ENCODE assay signal across 9 cellular contexts in the genomic region with DNA sequence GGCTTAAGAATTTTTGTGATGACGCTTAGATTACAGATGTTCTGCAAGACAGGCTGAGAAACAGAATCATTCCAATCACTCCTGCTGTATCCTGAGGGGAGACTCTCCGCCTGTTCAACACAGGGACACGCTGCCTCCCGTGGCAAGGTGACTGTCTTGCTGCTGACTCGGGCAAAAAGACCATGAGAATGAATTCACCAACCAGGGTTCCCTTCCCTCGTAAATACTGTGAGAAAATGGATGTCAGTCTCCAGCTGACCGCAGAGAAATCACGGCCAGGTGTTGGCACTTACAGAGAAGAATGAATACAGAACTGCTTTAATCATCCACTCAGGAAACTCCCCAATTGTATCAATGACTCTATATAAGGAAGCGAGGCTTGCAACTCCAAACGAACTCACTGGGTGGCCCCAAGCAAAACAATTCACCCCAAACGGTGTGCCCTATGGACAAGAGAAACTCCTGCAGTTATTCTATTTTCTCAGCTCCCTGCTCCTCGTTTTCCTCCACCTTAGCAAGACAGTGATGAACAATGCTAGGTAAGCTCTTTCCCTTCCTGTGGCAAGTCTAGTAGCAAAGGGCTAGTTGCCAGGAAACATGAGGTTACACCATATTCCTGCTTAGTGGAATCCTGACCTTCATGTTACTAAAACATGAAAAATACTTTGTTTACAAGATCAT. TPM values are rescaled to one million over a fixed set of nuclear protein-coding genes. Genes with fewer than 3 reads are reported as not detected.
DNase-seq lines count a peak whose midpoint lies in the region; ATAC-seq and TF ChIP-seq lines count a peak whose summit lies in the region.
"Had no signal": no experiment of that assay in that cellular context is flagged by ENCODE, and none has a peak within 500 bp of the region (broad histone marks: within the 10 kb centered on the region; RNA-seq: fewer than 3 reads in every experiment).

No MANE protein-coding gene starts in this region.

- no peak for TF ChIP-seq EP300 in tibial nerve (IDR thresholded peaks at IDR 0.05)

- DNase-seq in activated CD4-positive, alpha-beta T cell treated with anti-CD3 and anti-CD28 coated beads for 36 hours = peak; percentile 19
- no peak for DNase-seq in activated CD4-positive, alpha-beta T cell treated with anti-CD3 and anti-CD28 coated beads for 1 hour
- DNase-seq in OCI-LY7 (ENCODE audit: low spot score) = peak; percentile 67
- peak; percentile 48 for DNase-seq in germinal center (ENCODE audit: low spot score)
- no peak for DNase-seq in tibial nerve (ENCODE audit: low spot score in 2 of 2)
- DNase-seq in activated CD4-positive, alpha-beta T cell treated with anti-CD3 and anti-CD28 coated beads, Interleukin-2, amount 50 U/mL, for 4 hours = no peak

- no peaks in the 10 kb centered on the region for H3K9me3 ChIP-seq in OCI-LY7 (ENCODE audit: low read length)
- no peaks in the 10 kb centered on the region for H3K9me3 ChIP-seq in tibial nerve

- H2AFZ ChIP-seq in OCI-LY7 (ENCODE audit: low read length) = peak overlapping the region; percentile 4; the same call in 1 of the 2 replicates

- H3K27ac ChIP-seq in OCI-LY7 (ENCODE audit: low read depth, low read length, poor library complexity, severe bottlenecking) = peak overlapping the region; percentile 82
- peak overlapping the region in 2 of 4 donors; percentile 23 to 60 for H3K27ac ChIP-seq in tibial nerve

- H3K4me3 Mint-ChIP-seq in activated CD4-positive, alpha-beta T cell treated with anti-CD3 and anti-CD28 coated beads for 36 hours = no peak overlapping the region
- H3K4me3 Mint-ChIP-seq in stimulated activated memory B cell treated with anti-CD40 and anti-IgM and Interleukin-4, amounts not matched to agents 10 μg/mL and 1 μg/mL and 100 μg/mL, for 72 hours = peak overlapping the region; percentile 71
- H3K4me3 Mint-ChIP-seq: activated naive CD8-positive, alpha-beta T cell had no signal

- H3K27ac Mint-ChIP-seq in activated CD4-positive, alpha-beta T cell treated with anti-CD3 and anti-CD28 coated beads for 36 hours = no peak overlapping the region
- H3K27ac Mint-ChIP-seq in stimulated activated memory B cell treated with anti-CD40 and anti-IgM and Interleukin-4, amounts not matched to agents 10 μg/mL and 1 μg/mL and 100 μg/mL, for 72 hours = peak overlapping the region; percentile 99
- H3K27ac Mint-ChIP-seq: activated naive CD8-positive, alpha-beta T cell had no signal

- H3K36me3 Mint-ChIP-seq in activated CD4-positive, alpha-beta T cell treated with anti-CD3 and anti-CD28 coated beads for 36 hours (ENCODE audit: low read depth) = no peaks in the 10 kb centered on the region
- peaks cover 33% of the 10 kb centered on the region for H3K36me3 Mint-ChIP-seq in stimulated activated memory B cell treated with anti-CD40 and anti-IgM and Interleukin-4, amounts not matched to agents 10 μg/mL and 1 μg/mL and 100 μg/mL, for 72 hours
- H3K36me3 Mint-ChIP-seq: activated naive CD8-positive, alpha-beta T cell had no signal

- H4K20me1 ChIP-seq in OCI-LY7 (ENCODE audit: insufficient read depth, low read length) = no peaks in the 10 kb centered on the region

- H3K36me3 ChIP-seq in OCI-LY7 (ENCODE audit: insufficient read depth, low read length) = no peaks in the 10 kb centered on the region
- H3K36me3 ChIP-seq in tibial nerve = no peaks in the 10 kb centered on the region

- H3K9me2 ChIP-seq in OCI-LY7 (ENCODE audit: insufficient read depth, low read length) = no peaks in the 10 kb centered on the region

- H3K4me1 ChIP-seq in OCI-LY7 (ENCODE audit: insufficient read depth, low read length, poor library complexity, severe bottlenecking) (peaks cover 58% of the 10 kb centered on the region), tibial nerve (peaks cover 0 to 74% (median 24%) of the 10 kb centered on the region in 4 donors)

- H3K9me3 Mint-ChIP-seq in activated CD4-positive, alpha-beta T cell treated with anti-CD3 and anti-CD28 coated beads for 36 hours (ENCODE audit: low read depth) = no peaks in the 10 kb centered on the region
- no peaks in the 10 kb centered on the region for H3K9me3 Mint-ChIP-seq in stimulated activated memory B cell treated with anti-CD40 and anti-IgM and Interleukin-4, amounts not matched to agents 10 μg/mL and 1 μg/mL and 100 μg/mL, for 72 hours

- H3K4me3 ChIP-seq in OCI-LY7 (ENCODE audit: low read depth, low read length, poor library complexity, severe bottlenecking) = peak overlapping the region; percentile 54
- H3K4me3 ChIP-seq in tibial nerve = no peak overlapping the region

- no TSS peak for BruUV-seq in OCI-LY7 (replicated peaks; lab: Mats Ljungman, UMichigan)

- POLR2A ChIA-PET in activated CD4-positive, alpha-beta T cell treated with anti-CD3 and anti-CD28 coated beads for 36 hours (lab: Charles Lee) = no interaction called here
- POLR2A ChIA-PET in OCI-LY7 (lab: Charles Lee) = interaction anchor here (0.6 to 1.8 kb wide), 8 partner anchors 9 to 111 kb away, joined by 3 to 5 read pairs (median 4); no protein-coding TSS in a partner anchor

- H3K4me1 Mint-ChIP-seq in activated CD4-positive, alpha-beta T cell treated with anti-CD3 and anti-CD28 coated beads for 36 hours = peaks cover 43% of the 10 kb centered on the region
- peaks cover 95% of the 10 kb centered on the region for H3K4me1 Mint-ChIP-seq in stimulated activated memory B cell treated with anti-CD40 and anti-IgM and Interleukin-4, amounts not matched to agents 10 μg/mL and 1 μg/mL and 100 μg/mL, for 72 hours

- peak; percentile 66 for ATAC-seq in activated CD4-positive, alpha-beta T cell treated with anti-CD3 and anti-CD28 coated beads for 36 hours
- peak; percentile 46 for ATAC-seq in HG03103 (IDR thresholded peaks at IDR 0.05; ENCODE audit: low read depth, unreplicated experiment)
- ATAC-seq in stimulated activated memory B cell treated with anti-CD40 and anti-IgM and Interleukin-4, amounts not matched to agents 10 μg/mL and 1 μg/mL and 100 μg/mL, for 72 hours = peak; percentile 76

- TF ChIP-seq POLR2A in tibial nerve (IDR thresholded peaks at IDR 0.05) = no peak

- CTCF ChIA-PET in activated CD4-positive, alpha-beta T cell treated with anti-CD3 and anti-CD28 coated beads for 36 hours (lab: Charles Lee) = interaction anchor here (0.6 kb wide), 1 partner anchor 281 kb away, joined by 3 read pairs; no protein-coding TSS in a partner anchor
- CTCF ChIA-PET in OCI-LY7 (lab: Charles Lee; ENCODE audit: unreplicated experiment) = interaction anchor here (1.0 kb wide), 1 partner anchor 16 kb away, joined by 6 read pairs; no protein-coding TSS in a partner anchor

- 67 to 78% methylated on average over 12 of the region's 12 CpGs for WGBS in tibial nerve, 2 donors

- H3K27me3 ChIP-seq in tibial nerve = no peaks in the 10 kb centered on the region

- peaks cover 76% of the 10 kb centered on the region for H3K79me2 ChIP-seq in OCI-LY7 (ENCODE audit: insufficient read depth, low read depth, low read length)

- intact Hi-C loops in activated CD4-positive, alpha-beta T cell treated with anti-CD3 and anti-CD28 coated beads for 36 hours (cut with DNase I, micrococcal nuclease) = no loop called here
- intact Hi-C loops in OCI-LY7 (cut with micrococcal nuclease; ENCODE audit: unreplicated experiment) = no loop called here

- peak overlapping the region; percentile 80 for H3K4me2 ChIP-seq in OCI-LY7 (ENCODE audit: low read length)

- no peaks in the 10 kb centered on the region for H3K27me3 Mint-ChIP-seq in activated CD4-positive, alpha-beta T cell treated with anti-CD3 and anti-CD28 coated beads for 36 hours
- H3K27me3 Mint-ChIP-seq in stimulated activated memory B cell treated with anti-CD40 and anti-IgM and Interleukin-4, amounts not matched to agents 10 μg/mL and 1 μg/mL and 100 μg/mL, for 72 hours = no peaks in the 10 kb centered on the region
- H3K27me3 Mint-ChIP-seq: activated naive CD8-positive, alpha-beta T cell had no signal

- peak; percentile 51; the same call in 1 of the 2 replicates for TF ChIP-seq CTCF in OCI-LY7 (conservative IDR thresholded peaks at IDR 0.05; ENCODE audit: low read length)
- TF ChIP-seq CTCF in tibial nerve (IDR thresholded peaks at IDR 0.05) = no peak

RNA-seq across cellular contexts. Expression of a gene that starts 22.8 kb away (rescaled TPM):
- 10 to 100 TPM; 19.5 to 22.6 TPM for total RNA-seq in activated CD4-positive, alpha-beta T cell treated with anti-CD3 and anti-CD28 coated beads for 36 hours
- total RNA-seq in OCI-LY7 (2014; rRNA removed; shearing (Covaris generic)) = 6.5 and 10.3 TPM in 2 replicates
- total RNA-seq in OCI-LY7 (2022) = 35.9 and 36.1 TPM in 2 replicates
- 10 to 100 TPM; 21.3 to 36.0 (median 29.4) TPM for total RNA-seq in tibial nerve

Comparison
In these comparisons a context has a peak if more than half of its experiments do, and no peak if none do; other contexts are left out.
1. DNase-seq: peak in activated CD4-positive, alpha-beta T cell treated with anti-CD3 and anti-CD28 coated beads for 36 hours (single experiment), OCI-LY7 (single experiment) and germinal center (single experiment); none in activated CD4-positive, alpha-beta T cell treated with anti-CD3 and anti-CD28 coated beads for 1 hour (single experiment), tibial nerve (0 of 2) and activated CD4-positive, alpha-beta T cell treated with anti-CD3 and anti-CD28 coated beads, Interleukin-2, amount 50 U/mL, for 4 hours (0 of 2).
2. Peak in every context shown above with its lines, with median percentiles within 50 percentile points of each other: ATAC-seq.